8 cellular contexts compared by ENCODE assay signal in genomic region chr21:28992526-28993292, GRCh38. TPM values are rescaled to one million over a fixed set of nuclear protein-coding genes. Genes with fewer than 3 reads are reported as not detected.
A peak's percentile ranks its signal among the peaks of the same experiment; 100 is the strongest.
DNase-seq lines count a peak whose midpoint lies in the region; ATAC-seq and TF ChIP-seq lines count a peak whose summit lies in the region.

TSS of gene LTN1 (minus strand) at chr21:28992877. CDS start at chr21:28992805, 72 bp downstream.

- no peaks in the 10 kb centered on the region for H3K36me3 Mint-ChIP-seq in WTC11

- ATAC-seq in GM18909 (IDR thresholded peaks at IDR 0.05; ENCODE audit: poor library complexity, unreplicated experiment) (peak; percentile 99), HG03175 (IDR thresholded peaks at IDR 0.05; ENCODE audit: unreplicated experiment) (peak; percentile 98), WTC11 (peak; percentile 92)

- DNase-seq in AG04450 (ENCODE audit: low read depth, low spot score) (peak; percentile 99), NCI-H226 (peak; percentile 98), WTC11 (ENCODE audit: low spot score) (peak; percentile 99), caudate nucleus (lab: John Stamatoyannopoulos, UW) (peak; percentile 85 to 100 (median 99)), inferior parietal cortex (ENCODE audit: extremely low spot score) (peak; percentile 99), spleen (peak; percentile 98)

- H3K27ac Mint-ChIP-seq in WTC11, result peak within 1 kb of the TSS; percentile 99

- H3K4me3 Mint-ChIP-seq in WTC11, result peak within 1 kb of the TSS; percentile 99

- WGBS in spleen, 5 donors, result 1 to 2% (median 1%) methylated on average over 43 of the region's 43 CpGs

- H3K27me3 ChIP-seq in AG04450 (ENCODE audit: control insufficient read depth, insufficient read depth, low read length) (no peaks in the 10 kb centered on the region), spleen (replicated peaks in 1 of 7) (no peaks in the 10 kb centered on the region)

- peaks cover 16% of the 10 kb centered on the region for H3K4me1 Mint-ChIP-seq in WTC11

- no peak for TF ChIP-seq CTCF in AG04450 (IDR thresholded peaks at IDR 0.05; ENCODE audit: low read depth, low read length)
- TF ChIP-seq CTCF in WTC11 (IDR thresholded peaks at IDR 0.05), result no peak
- peak in 3 of 11 experiments; percentile 19 to 40 (median 32) for TF ChIP-seq CTCF in spleen (IDR thresholded peaks at IDR 0.05 in 8 of 11, conservative IDR thresholded peaks at IDR 0.05 in 3 of 11)

- H3K27ac ChIP-seq in AG04450 (ENCODE audit: low read depth, low read length) (peak within 1 kb of the TSS; percentile 84), caudate nucleus (ENCODE audit: low read depth, low read length) (peak within 1 kb of the TSS; percentile 89), spleen (peak within 1 kb of the TSS; percentile 90 to 97 (median 94))

- intact Hi-C loops in spleen (cut with DNase I; ENCODE audit: low total_unique reads), result loop anchor here (10.0 kb wide), 1 partner anchor 82 kb away; the partner anchor contains the start of gene CCT8

- H3K4me3 ChIP-seq in AG04450 (ENCODE audit: low read depth, low read length) (peak within 1 kb of the TSS; percentile 98), spleen (peak within 1 kb of the TSS; percentile 77 to 96 (median 88))

- H3K9me3 ChIP-seq in AG04450 (ENCODE audit: control insufficient read depth, insufficient read depth, low read length) (no peaks in the 10 kb centered on the region), spleen (no peaks in the 10 kb centered on the region)

- no peaks in the 10 kb centered on the region for H3K9me3 Mint-ChIP-seq in WTC11

- POLR2A ChIA-PET in AG04450 (lab: Yijun Ruan, JAX), result interaction anchor here (0.6 to 1.8 kb wide), 5 partner anchors 10 to 81 kb away, joined by 3 to 41 read pairs (median 4); partner anchors contain the start of genes CCT8 and RWDD2B
- POLR2A ChIA-PET in WTC11 (lab: Charles Lee), result interaction anchor here (0.7 to 3.3 kb wide), 6 partner anchors 8 to 84 kb away, joined by 3 to 45 read pairs (median 4); partner anchors contain the start of genes CCT8, RWDD2B and USP16

- TF ChIP-seq POLR2A in spleen (IDR thresholded peaks at IDR 0.05), result peak; percentile 31 to 90 (median 50)

- peaks cover 19 to 49% (median 27%) of the 10 kb centered on the region in 6 donors for H3K4me1 ChIP-seq in spleen

- H3K27me3 Mint-ChIP-seq in WTC11 (ENCODE audit: low read depth), result peaks cover 9% of the 10 kb centered on the region

- CTCF ChIA-PET in AG04450 (lab: Charles Lee) (no interaction called here), WTC11 (lab: Charles Lee) (no interaction called here)

- H3K36me3 ChIP-seq in spleen, result peaks cover 0 to 15% (median 0%) of the 10 kb centered on the region in 6 donors

TF ChIP-seq in WTC11, 78 proteins besides CTCF, POLR2A, EP300 and RAD21 (continues in another document):
- TF ChIP-seq NR3C1 (CRISPR knock-in tag; conservative IDR thresholded peaks at IDR 0.05; ENCODE audit: low read depth) (no peak), ZNF425 (CRISPR knock-in tag; conservative IDR thresholded peaks at IDR 0.05) (no peak), PREB (CRISPR knock-in tag; IDR thresholded peaks at IDR 0.05; ENCODE audit: borderline replicate concordance) (no peak), ELF4 (CRISPR knock-in tag; IDR thresholded peaks at IDR 0.05; ENCODE audit: low read depth) (no peak), OVOL2 (CRISPR knock-in tag; IDR thresholded peaks at IDR 0.05; ENCODE audit: borderline replicate concordance) (no peak), GTF2I (CRISPR knock-in tag; conservative IDR thresholded peaks at IDR 0.05) (no peak), FOXJ3 (CRISPR knock-in tag; IDR thresholded peaks at IDR 0.05; ENCODE audit: borderline replicate concordance) (no peak), FOXK1 (CRISPR knock-in tag; IDR thresholded peaks at IDR 0.05) (peak; percentile 66; the same call in 1 of the 2 replicates), KAT7 (CRISPR knock-in tag; IDR thresholded peaks at IDR 0.05; ENCODE audit: borderline replicate concordance) (peak; percentile 62; the same call in 1 of the 2 replicates), ESRRA (CRISPR knock-in tag; IDR thresholded peaks at IDR 0.05; ENCODE audit: borderline replicate concordance) (no peak), ETV6 (CRISPR knock-in tag; IDR thresholded peaks at IDR 0.05) (peak; percentile 89), TEAD1 (CRISPR knock-in tag; IDR thresholded peaks at IDR 0.05) (peak; percentile 12; the same call in 1 of the 2 replicates), ZNF396 (CRISPR knock-in tag; IDR thresholded peaks at IDR 0.05; ENCODE audit: borderline replicate concordance) (no peak), CREM (CRISPR knock-in tag; IDR thresholded peaks at IDR 0.05) (peak; percentile 91), NR1H2 (CRISPR knock-in tag; IDR thresholded peaks at IDR 0.05) (no peak), ZNF317 (CRISPR knock-in tag; IDR thresholded peaks at IDR 0.05; ENCODE audit: borderline replicate concordance, low read depth) (no peak), ZNF263 (CRISPR knock-in tag; IDR thresholded peaks at IDR 0.05; ENCODE audit: low read depth) (no peak), ZBTB21 (CRISPR knock-in tag; IDR thresholded peaks at IDR 0.05; ENCODE audit: borderline replicate concordance) (no peak), ZSCAN18 (CRISPR knock-in tag; IDR thresholded peaks at IDR 0.05) (no peak), ZNF512 (CRISPR knock-in tag; IDR thresholded peaks at IDR 0.05; ENCODE audit: borderline replicate concordance) (no peak), MAX (CRISPR knock-in tag; IDR thresholded peaks at IDR 0.05) (peak; percentile 53), USF1 (CRISPR knock-in tag; IDR thresholded peaks at IDR 0.05) (no peak; the same call in 1 of the 2 replicates)

RNA-seq across cellular contexts. Expression of gene LTN1, which starts in this region (rescaled TPM):
- 11.7 and 14.4 TPM in 2 replicates for polyA plus RNA-seq in AG04450 (2011; rRNA removed)
- 20.7 and 41.2 TPM in 2 replicates for polyA minus RNA-seq in AG04450 (2011; rRNA and poly(A)+ RNA removed)
- 18.9 to 23.0 TPM (median 21.1 TPM) in 3 replicates for total RNA-seq in WTC11 (2021)
- total RNA-seq in spleen, result 10 to 100 TPM; 26.1 to 37.3 (median 33.8) TPM
- polyA plus RNA-seq in spleen, result 1 to 10 TPM; 4.6 TPM

Comparison
In these comparisons a context has a peak if more than half of its experiments do, and no peak if none do; other contexts are left out.
1. Peak in every context shown above with its lines: DNase-seq, ATAC-seq, H3K4me3 ChIP-seq and H3K27ac ChIP-seq.